In genomic region chr11:12600829-12601228, GRCh38 we compare ENCODE assay signal across 1 cellular context.
TF ChIP-seq lines count a peak whose summit lies in the region.

No MANE protein-coding gene starts in this region.

TF ChIP-seq in HepG2, 621 proteins besides CTCF, POLR2A, EP300 and RAD21 (continued from another document):
- TF ChIP-seq ZNF362 (CRISPR knock-in tag; IDR thresholded peaks at IDR 0.05; ENCODE audit: borderline replicate concordance) (no peak), KLF11 (CRISPR knock-in tag; IDR thresholded peaks at IDR 0.05) (no peak), FOSL2 (CRISPR knock-in tag; IDR thresholded peaks at IDR 0.05) (no peak), ZNF598 (CRISPR knock-in tag; IDR thresholded peaks at IDR 0.05; ENCODE audit: borderline replicate concordance) (no peak)
